Comparison of ENCODE assay signal across 13 cellular contexts in genomic region chr2:1653956-1654695, GRCh38.
DNase-seq lines count a peak whose midpoint lies in the region; ATAC-seq, FAIRE-seq and TF ChIP-seq lines count a peak whose summit lies in the region.
"Had no signal": no experiment of that assay in that cellular context is flagged by ENCODE, and none has a peak within 500 bp of the region (broad histone marks: within the 10 kb centered on the region; RNA-seq: fewer than 3 reads in every experiment).

No MANE protein-coding gene starts in this region.

- CTCF ChIA-PET in endothelial cell of umbilical vein (lab: Charles Lee), result interaction anchor here (0.9 to 2.8 kb wide), 5 partner anchors 29 to 97 kb away, joined by 3 to 21 read pairs (median 4); no protein-coding TSS in a partner anchor

- H3K9me1 ChIP-seq in endothelial cell of umbilical vein (replicated peaks; ENCODE audit: control insufficient read depth, extremely low read depth, insufficient read depth, low read length), result no peaks in the 10 kb centered on the region

- TF ChIP-seq CTCF in natural killer cell (IDR thresholded peaks at IDR 0.05) (no peak), endothelial cell of umbilical vein (IDR thresholded peaks at IDR 0.05; ENCODE audit: extremely low read depth in 1 of 2, insufficient read depth in 1 of 2, low read depth in 1 of 2, low read length in 2 of 2) (no peak)

- H3K79me2 ChIP-seq in endothelial cell of umbilical vein (ENCODE audit: control insufficient read depth, insufficient read depth, low read length), result no peaks in the 10 kb centered on the region

- no peaks in the 10 kb centered on the region for H3K27me3 Mint-ChIP-seq in natural killer cell treated with Interleukin-12 subunit alpha and Interleukin-12 subunit beta and Interleukin-15 and Interleukin-18, amount 100 ng/mL, for 72 hours
- peaks cover 0 to 4% of the 10 kb centered on the region in 2 donors for H3K27me3 Mint-ChIP-seq in natural killer cell (ENCODE audit: low read depth in 2 of 2)

- no peak for TF ChIP-seq POLR2A in endothelial cell of umbilical vein (IDR thresholded peaks at IDR 0.05; ENCODE audit: low read depth, low read length)

- H3K36me3 ChIP-seq in endothelial cell of umbilical vein (ENCODE audit: control insufficient read depth in 2 of 2, extremely low read depth in 1 of 2, insufficient read depth in 2 of 2, low read length in 2 of 2) (peaks cover 3 to 15% of the 10 kb centered on the region in 2 experiments), muscle layer of duodenum (ENCODE audit: control insufficient read depth in 1 of 2, insufficient read depth in 2 of 2, low read length in 2 of 2) (peaks cover 4 to 39% of the 10 kb centered on the region in 2 donors), aorta (ENCODE audit: control insufficient read depth in 1 of 2, insufficient read depth in 2 of 2, low read length in 1 of 2) (peaks cover 0 to 3% of the 10 kb centered on the region in 2 donors)

- no peaks in the 10 kb centered on the region for H4K20me1 ChIP-seq in endothelial cell of umbilical vein (replicated peaks; ENCODE audit: control insufficient read depth, extremely low read depth, insufficient read depth, low read length)

- POLR2A ChIA-PET in endothelial cell of umbilical vein (lab: Charles Lee), result no interaction called here

- no peak overlapping the region for H3K4me2 ChIP-seq in endothelial cell of umbilical vein (ENCODE audit: insufficient read depth, low read length)

- FAIRE-seq in endothelial cell of umbilical vein (lab: Jason Lieb, UNC), result no peak

- no peaks in the 10 kb centered on the region for H3K4me1 Mint-ChIP-seq in natural killer cell treated with Interleukin-12 subunit alpha and Interleukin-12 subunit beta and Interleukin-15 and Interleukin-18, amount 100 ng/mL, for 72 hours (ENCODE audit: low read depth in 2 of 2)
- no peaks in the 10 kb centered on the region for H3K4me1 Mint-ChIP-seq in natural killer cell

- H3K9me3 ChIP-seq in endothelial cell of umbilical vein (replicated peaks; ENCODE audit: control insufficient read depth, insufficient read depth, low read length) (no peaks in the 10 kb centered on the region), muscle layer of duodenum (ENCODE audit: control insufficient read depth in 1 of 2, low read length in 2 of 2) (no peaks in the 10 kb centered on the region), aorta (ENCODE audit: control insufficient read depth, low read length) (no peaks in the 10 kb centered on the region)
- H3K9me3 ChIP-seq: Peyer's patch had no signal

- no peaks in the 10 kb centered on the region for H3K36me3 Mint-ChIP-seq in natural killer cell treated with Interleukin-12 subunit alpha and Interleukin-12 subunit beta and Interleukin-15 and Interleukin-18, amount 100 ng/mL, for 72 hours
- no peaks in the 10 kb centered on the region for H3K36me3 Mint-ChIP-seq in natural killer cell

- H3K27ac ChIP-seq in endothelial cell of umbilical vein (ENCODE audit: insufficient read depth, low read depth, low read length), result peak overlapping the region; percentile 70
- peak overlapping the region; percentile 49 for H3K27ac ChIP-seq in muscle layer of duodenum (ENCODE audit: low read length)
- H3K27ac ChIP-seq in aorta (ENCODE audit: low read depth in 1 of 2, low read length in 2 of 2), result peak overlapping the region; percentile 71 to 88

- no peak overlapping the region for H2AFZ ChIP-seq in endothelial cell of umbilical vein (ENCODE audit: low read depth, low read length)

- H3K4me1 ChIP-seq in endothelial cell of umbilical vein (ENCODE audit: control insufficient read depth, extremely low read depth, insufficient read depth, low read length), result peaks cover 5% of the 10 kb centered on the region
- H3K4me1 ChIP-seq in muscle layer of duodenum (ENCODE audit: control insufficient read depth in 1 of 2, insufficient read depth in 2 of 2, low read length in 2 of 2), result peaks cover 8 to 31% of the 10 kb centered on the region in 2 donors
- H3K4me1 ChIP-seq in aorta (ENCODE audit: control insufficient read depth in 1 of 2, insufficient read depth in 2 of 2, low read length in 2 of 2), result peaks cover 4 to 7% of the 10 kb centered on the region in 2 donors

- dilution Hi-C loops in endothelial cell of umbilical vein (cut with MboI; ENCODE audit: extremely low pct_ligation_motif_present, low sequenced_read_pairs), result no loop called here

- 10 to 11% methylated on average over 14 of the region's 14 CpGs for WGBS in aorta, 2 donors

- no peak overlapping the region for H3K27ac Mint-ChIP-seq in natural killer cell treated with Interleukin-12 subunit alpha and Interleukin-12 subunit beta and Interleukin-15 and Interleukin-18, amount 100 ng/mL, for 72 hours
- no peak overlapping the region for H3K27ac Mint-ChIP-seq in natural killer cell

- H3K27me3 ChIP-seq in endothelial cell of umbilical vein (ENCODE audit: control insufficient read depth in 2 of 2, insufficient read depth in 2 of 2, low read length in 2 of 2) (no peaks in the 10 kb centered on the region), muscle layer of duodenum (ENCODE audit: low read depth, low read length) (no peaks in the 10 kb centered on the region), aorta (ENCODE audit: control insufficient read depth in 1 of 2, insufficient read depth in 2 of 2, low read length in 1 of 2) (no peaks in the 10 kb centered on the region)
- H3K27me3 ChIP-seq: Peyer's patch had no signal

- peak; percentile 44 for DNase-seq in natural killer cell treated with Interleukin-12 subunit alpha and Interleukin-12 subunit beta and Interleukin-15 and Interleukin-18, amount 100 ng/mL, for 72 hours (ENCODE audit: low spot score)
- no peak for DNase-seq in natural killer cell
- DNase-seq in endothelial cell of umbilical vein (ENCODE audit: low read depth, low spot score), result peak; percentile 40
- no peak for DNase-seq in aorta
- no peak for DNase-seq in foreskin melanocyte
- no peak for DNase-seq in 8988T
- DNase-seq: activated gamma-delta T cell treated with Interleukin-2 at 50 U/mL for 16 hours, AML-193, NCI-H2029, Peyer's patch had no signal

- BruUV-seq in endothelial cell of umbilical vein (replicated peaks; lab: Mats Ljungman, UMichigan), result no TSS peak

- no peak overlapping the region for H3K4me3 Mint-ChIP-seq in natural killer cell treated with Interleukin-12 subunit alpha and Interleukin-12 subunit beta and Interleukin-15 and Interleukin-18, amount 100 ng/mL, for 72 hours
- no peak overlapping the region for H3K4me3 Mint-ChIP-seq in natural killer cell

- H3K4me3 ChIP-seq in endothelial cell of umbilical vein (replicated peaks in 1 of 3; ENCODE audit: insufficient read depth in 1 of 3, low read depth in 1 of 3, low read length in 3 of 3), result no peak overlapping the region
- no peak overlapping the region for H3K4me3 ChIP-seq in muscle layer of duodenum (ENCODE audit: low read depth in 1 of 2, low read length in 2 of 2)
- H3K4me3 ChIP-seq in aorta (ENCODE audit: low read length in 2 of 2), result no peak overlapping the region
- H3K4me3 ChIP-seq: Peyer's patch had no signal

- no peaks in the 10 kb centered on the region for H3K9me3 Mint-ChIP-seq in natural killer cell treated with Interleukin-12 subunit alpha and Interleukin-12 subunit beta and Interleukin-15 and Interleukin-18, amount 100 ng/mL, for 72 hours
- no peaks in the 10 kb centered on the region for H3K9me3 Mint-ChIP-seq in natural killer cell

- H3K9ac ChIP-seq in endothelial cell of umbilical vein (replicated peaks; ENCODE audit: extremely low read depth, insufficient read depth, low read length), result no peak overlapping the region

- ATAC-seq in natural killer cell treated with Interleukin-12 subunit alpha and Interleukin-12 subunit beta and Interleukin-15 and Interleukin-18, amount 100 ng/mL, for 72 hours, result no peak
- ATAC-seq in natural killer cell (no peak), aorta (ENCODE audit: low FRiP score) (peak; percentile 9), HG02763 (IDR thresholded peaks at IDR 0.05; ENCODE audit: unreplicated experiment) (no peak)
- ATAC-seq: activated CD4-positive, CD25-positive, alpha-beta regulatory T cell treated with anti-CD3 and anti-CD28 coated beads, Interleukin-2, amount 50 U/mL, for 24 hours had no signal

- intact Hi-C loops in natural killer cell (cut with micrococcal nuclease), result no loop called here
- intact Hi-C loops in endothelial cell of umbilical vein (cut with micrococcal nuclease), result no loop called here
- intact Hi-C loops in aorta (cut with DNase I), result loop anchor here (5.0 kb wide), 3 partner anchors 78 to 962 kb away; no protein-coding TSS in a partner anchor

TF ChIP-seq in endothelial cell of umbilical vein, 7 proteins besides CTCF, POLR2A, EP300 and RAD21:
- TF ChIP-seq MAX (IDR thresholded peaks at IDR 0.05; ENCODE audit: insufficient read depth, insufficient read length) (no peak), GATA2 (IDR thresholded peaks at IDR 0.05; ENCODE audit: insufficient read depth, insufficient read length, low read depth, low read length) (no peak), JUN (IDR thresholded peaks at IDR 0.05; ENCODE audit: borderline replicate concordance, insufficient read depth, insufficient read length, low read depth) (no peak), FOS (IDR thresholded peaks at IDR 0.05; ENCODE audit: borderline replicate concordance, insufficient read depth, low read length) (no peak), POLR2AphosphoS5 (IDR thresholded peaks at IDR 0.05; ENCODE audit: insufficient read depth, low read depth, low read length) (no peak), MYC (IDR thresholded peaks at IDR 0.05; ENCODE audit: low read depth, low read length) (no peak), EZH2 (IDR thresholded peaks at IDR 0.05; ENCODE audit: borderline replicate concordance, low read depth, low read length, severe bottlenecking) (no peak)

Comparison
In these comparisons a context has a peak if more than half of its experiments do, and no peak if none do; other contexts are left out.
1. DNase-seq: peak in natural killer cell treated with Interleukin-12 subunit alpha and Interleukin-12 subunit beta and Interleukin-15 and Interleukin-18, amount 100 ng/mL, for 72 hours (single experiment) and endothelial cell of umbilical vein (single experiment); none in natural killer cell (single experiment), aorta (0 of 2), foreskin melanocyte (single experiment) and 8988T (single experiment).
2. intact Hi-C loops: an anchor here in aorta (5.0 kb wide); none called in natural killer cell and endothelial cell of umbilical vein.
3. Peak in every context shown above with its lines, with median percentiles within 50 percentile points of each other: H3K27ac ChIP-seq.